14 cellular contexts compared by ENCODE assay signal in the genomic region with DNA sequence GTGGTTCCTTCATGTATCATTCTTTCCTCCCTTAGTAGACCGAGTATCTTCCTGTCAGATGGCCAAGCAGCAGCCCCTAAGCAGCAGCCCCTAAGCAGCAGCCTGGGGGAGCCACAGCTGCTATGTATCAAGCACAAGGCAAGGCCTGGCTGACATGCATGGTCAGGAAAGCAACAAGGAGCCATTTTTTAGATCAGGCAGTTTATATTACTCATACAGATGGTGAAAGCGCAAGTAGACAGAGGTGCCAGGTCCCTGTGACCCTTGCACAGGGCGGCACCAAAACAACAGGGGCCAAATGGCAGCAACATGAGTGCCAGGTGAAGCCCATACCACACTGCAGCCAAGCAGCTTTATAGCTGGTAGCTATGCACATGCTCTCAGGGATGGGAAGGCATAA.
"Had no signal": no experiment of that assay in that cellular context is flagged by ENCODE, and none has a peak within 500 bp of the region (broad histone marks: within the 10 kb centered on the region; RNA-seq: fewer than 3 reads in every experiment).

No MANE protein-coding gene starts in this region.

- H3K36me3 ChIP-seq: suprapubic skin had no signal

- ATAC-seq: activated CD4-positive, CD25-positive, alpha-beta regulatory T cell treated with anti-CD3 and anti-CD28 coated beads, Interleukin-2, amount 50 U/mL, for 24 hours; activated CD8-positive, alpha-beta memory T cell treated with anti-CD3 and anti-CD28 coated beads, Interleukin-2, amount 10 ng/mL, durations not matched to agents 7 days and 5 days; activated naive CD4-positive, alpha-beta T cell treated with anti-CD3 and anti-CD28 coated beads, Interleukin-2, amount 50 U/mL, for 72 hours; naive thymus-derived CD8-positive, alpha-beta T cell had no signal

- H3K4me3 ChIP-seq: SK-N-MC, suprapubic skin had no signal

- H3K4me1 ChIP-seq: suprapubic skin had no signal

- H3K27ac ChIP-seq: epithelial cell of prostate, SK-N-MC, suprapubic skin had no signal

- DNase-seq: activated CD4-positive, alpha-beta T cell treated with anti-CD3 and anti-CD28 coated beads, Interleukin-2, amount 50 U/mL, for 4 hours; activated CD8-positive, alpha-beta memory T cell treated with anti-CD3 and anti-CD28 coated beads, Interleukin-2, amount 10 ng/mL, durations not matched to agents 7 days and 5 days; activated gamma-delta T cell; activated T-cell treated with anti-CD3 and anti-CD28 coated beads, Interleukin-2, amount 50 U/mL, for 48 hours; dermis blood vessel endothelial cell; immature natural killer cell; naive thymus-derived CD8-positive, alpha-beta T cell; retina had no signal

- H3K27me3 ChIP-seq: suprapubic skin had no signal

- FAIRE-seq: frontal cortex had no signal

- H3K9me3 ChIP-seq: suprapubic skin had no signal
